8 cellular contexts compared by ENCODE assay signal in genomic region chr5:56157191-56157621, GRCh38.
A peak's percentile ranks its signal among the peaks of the same experiment; 100 is the strongest.
DNase-seq lines count a peak whose midpoint lies in the region; ATAC-seq and TF ChIP-seq lines count a peak whose summit lies in the region.
"Not testable (repeated sequence)": the region's sequence is repeated elsewhere in the genome, so short reads cannot be mapped to it uniquely, and the experiment has no call there.

No MANE protein-coding gene starts in this region.

- H3K36me3 ChIP-seq in CD4-positive, CD25-positive, alpha-beta regulatory T cell (ENCODE audit: control insufficient read depth, insufficient read depth, low read length); HUES48 (ENCODE audit: control insufficient read depth, insufficient read depth, low read length); mesendoderm (ENCODE audit: control insufficient read depth, insufficient read depth, low read length); parathyroid adenoma (ENCODE audit: control insufficient read depth, insufficient read depth, low read length): not testable (repeated sequence)
- peaks cover 16% of the 10 kb centered on the region for H3K36me3 ChIP-seq in WERI-Rb-1

- not testable (repeated sequence) for H4K8ac ChIP-seq in mesendoderm (ENCODE audit: low read depth, low read length)

- intact Hi-C loops in dendritic cell treated with granulocyte-macrophage colony-stimulating factor and Interleukin-4, amounts not matched to agents 40 ng/mL and 50 ng/mL, for 4 days (cut with micrococcal nuclease): loop anchor here (5.0 kb wide), 1 partner anchor 35 kb away; no protein-coding TSS in a partner anchor

- not testable (repeated sequence) for H2BK5ac ChIP-seq in mesendoderm (ENCODE audit: low read length)

- H3K23ac ChIP-seq in mesendoderm (ENCODE audit: low read length): not testable (repeated sequence)

- H3K4me1 Mint-ChIP-seq in CD4-positive, CD25-positive, alpha-beta regulatory T cell: peaks cover 31 to 92% (median 57%) of the 10 kb centered on the region in 4 donors
- peaks cover 26% of the 10 kb centered on the region for H3K4me1 Mint-ChIP-seq in activated T-helper 17 cell treated with anti-CD3 and anti-CD28 coated beads, Interleukin-2, amount 50 U/mL, for 72 hours
- H3K4me1 Mint-ChIP-seq in dendritic cell treated with granulocyte-macrophage colony-stimulating factor and Interleukin-4, amounts not matched to agents 40 ng/mL and 50 ng/mL, for 4 days (ENCODE audit: low read depth): peaks cover 94% of the 10 kb centered on the region

- H3K36me3 Mint-ChIP-seq in CD4-positive, CD25-positive, alpha-beta regulatory T cell; activated T-helper 17 cell treated with anti-CD3 and anti-CD28 coated beads, Interleukin-2, amount 50 U/mL, for 72 hours (ENCODE audit: low read depth); dendritic cell treated with granulocyte-macrophage colony-stimulating factor and Interleukin-4, amounts not matched to agents 40 ng/mL and 50 ng/mL, for 4 days (ENCODE audit: low read depth): not testable (repeated sequence)

- H3K56ac ChIP-seq in mesendoderm (ENCODE audit: low read length): peak overlapping the region; percentile 43

- H2BK15ac ChIP-seq in mesendoderm (replicated peaks; ENCODE audit: low read depth): not testable (repeated sequence)

- H3K4me3 Mint-ChIP-seq in CD4-positive, CD25-positive, alpha-beta regulatory T cell: peak overlapping the region in 2 of 4 donors; percentile 67 to 76
- H3K4me3 Mint-ChIP-seq in activated T-helper 17 cell treated with anti-CD3 and anti-CD28 coated beads, Interleukin-2, amount 50 U/mL, for 72 hours: peak overlapping the region; percentile 63
- not testable (repeated sequence) for H3K4me3 Mint-ChIP-seq in dendritic cell treated with granulocyte-macrophage colony-stimulating factor and Interleukin-4, amounts not matched to agents 40 ng/mL and 50 ng/mL, for 4 days

- not testable (repeated sequence) for H2BK120ac ChIP-seq in mesendoderm (ENCODE audit: low read depth, low read length)

- H3K9me3 ChIP-seq in CD4-positive, CD25-positive, alpha-beta regulatory T cell (ENCODE audit: control insufficient read depth in 2 of 2, low read length in 2 of 2); HUES48 (ENCODE audit: control insufficient read depth, insufficient read depth, low read length); WERI-Rb-1 (ENCODE audit: severe bottlenecking); parathyroid adenoma (ENCODE audit: control insufficient read depth, low read length): not testable (repeated sequence)

- no CpG with 5 or more reads among the region's 5 CpGs for WGBS in mesendoderm (ENCODE audit: extremely low coverage, insufficient coverage, low lambda C conversion rate)

- H2AK5ac ChIP-seq in mesendoderm (ENCODE audit: low read length): not testable (repeated sequence)

- H3K4ac ChIP-seq in mesendoderm (ENCODE audit: low read depth, low read length): not testable (repeated sequence)

- H3K27ac ChIP-seq in CD4-positive, CD25-positive, alpha-beta regulatory T cell (ENCODE audit: insufficient read depth, low read length, poor library complexity, severe bottlenecking): peak overlapping the region; percentile 33
- H3K27ac ChIP-seq in HUES48 (ENCODE audit: low read depth, low read length) (peak overlapping the region; percentile 72), WERI-Rb-1 (peak overlapping the region; percentile 91), mesendoderm (ENCODE audit: low read depth, low read length) (peak overlapping the region; percentile 95)
- not testable (repeated sequence) for H3K27ac ChIP-seq in parathyroid adenoma

- not testable (repeated sequence) for H3K79me2 ChIP-seq in mesendoderm (ENCODE audit: control insufficient read depth, insufficient read depth, low read length); parathyroid adenoma

- H3K4me3 ChIP-seq in CD4-positive, CD25-positive, alpha-beta regulatory T cell (ENCODE audit: low read depth, low read length); HUES48 (ENCODE audit: low read depth, low read length); WERI-Rb-1 (ENCODE audit: low read depth, low read length); mesendoderm (ENCODE audit: low read length); parathyroid adenoma (ENCODE audit: low read depth, low read length): not testable (repeated sequence)

- H3K79me1 ChIP-seq in mesendoderm (ENCODE audit: low read length): not testable (repeated sequence)

- H4K5ac ChIP-seq in mesendoderm (ENCODE audit: low read length): not testable (repeated sequence)

- TF ChIP-seq CTCF in WERI-Rb-1 (IDR thresholded peaks at IDR 0.05; ENCODE audit: low read depth, low read length); parathyroid adenoma (IDR thresholded peaks at IDR 0.05): not testable (repeated sequence)

- H3K4me2 ChIP-seq in mesendoderm (ENCODE audit: low read length); parathyroid adenoma (ENCODE audit: low read length): not testable (repeated sequence)

- ATAC-seq in CD4-positive, CD25-positive, alpha-beta regulatory T cell (ENCODE audit: low read depth in 2 of 2); activated T-helper 17 cell treated with anti-CD3 and anti-CD28 coated beads, Interleukin-2, amount 50 U/mL, for 72 hours (replicated peaks): not testable (repeated sequence)

- H3K27me3 Mint-ChIP-seq in CD4-positive, CD25-positive, alpha-beta regulatory T cell; activated T-helper 17 cell treated with anti-CD3 and anti-CD28 coated beads, Interleukin-2, amount 50 U/mL, for 72 hours; dendritic cell treated with granulocyte-macrophage colony-stimulating factor and Interleukin-4, amounts not matched to agents 40 ng/mL and 50 ng/mL, for 4 days: not testable (repeated sequence)

- peak overlapping the region; percentile 93 to 97 (median 93) for H3K27ac Mint-ChIP-seq in CD4-positive, CD25-positive, alpha-beta regulatory T cell
- H3K27ac Mint-ChIP-seq in activated T-helper 17 cell treated with anti-CD3 and anti-CD28 coated beads, Interleukin-2, amount 50 U/mL, for 72 hours: not testable (repeated sequence)
- H3K27ac Mint-ChIP-seq in dendritic cell treated with granulocyte-macrophage colony-stimulating factor and Interleukin-4, amounts not matched to agents 40 ng/mL and 50 ng/mL, for 4 days: peak overlapping the region; percentile 91

- peaks cover 27% of the 10 kb centered on the region for H3K4me1 ChIP-seq in CD4-positive, CD25-positive, alpha-beta regulatory T cell (ENCODE audit: control insufficient read depth, insufficient read depth, low read length, poor library complexity, severe bottlenecking)
- H3K4me1 ChIP-seq in HUES48 (ENCODE audit: control insufficient read depth, insufficient read depth, low read length): peaks cover 27% of the 10 kb centered on the region
- H3K4me1 ChIP-seq in mesendoderm (ENCODE audit: control insufficient read depth, low read depth, low read length): peaks cover 23% of the 10 kb centered on the region
- H3K4me1 ChIP-seq in parathyroid adenoma: not testable (repeated sequence)

- DNase-seq in CD4-positive, CD25-positive, alpha-beta regulatory T cell: not testable (repeated sequence)
- peak; percentile 34 for DNase-seq in NCI-H82 (lab: John Stamatoyannopoulos, UW)
- DNase-seq in WERI-Rb-1: peak; percentile 57
- DNase-seq in mesendoderm: peak; percentile 93

- H3K27me3 ChIP-seq in CD4-positive, CD25-positive, alpha-beta regulatory T cell (ENCODE audit: control insufficient read depth, insufficient read depth, low read length); HUES48 (ENCODE audit: control insufficient read depth, insufficient read depth, low read length); WERI-Rb-1 (ENCODE audit: insufficient read depth, low read depth, severe bottlenecking); mesendoderm (ENCODE audit: insufficient read depth, low read length, poor library complexity); parathyroid adenoma (ENCODE audit: control insufficient read depth, insufficient read depth, low read length): not testable (repeated sequence)

- H3K18ac ChIP-seq in mesendoderm (ENCODE audit: low read length): not testable (repeated sequence)

- not testable (repeated sequence) for H3K9ac ChIP-seq in HUES48 (ENCODE audit: low read depth, low read length); mesendoderm (ENCODE audit: low read length); parathyroid adenoma

- H2AFZ ChIP-seq in parathyroid adenoma: peak overlapping the region; percentile 34

- H3K9me3 Mint-ChIP-seq in CD4-positive, CD25-positive, alpha-beta regulatory T cell; activated T-helper 17 cell treated with anti-CD3 and anti-CD28 coated beads, Interleukin-2, amount 50 U/mL, for 72 hours; dendritic cell treated with granulocyte-macrophage colony-stimulating factor and Interleukin-4, amounts not matched to agents 40 ng/mL and 50 ng/mL, for 4 days: not testable (repeated sequence)
